Comparison of ENCODE assay signal across 12 cellular contexts in the genomic region with DNA sequence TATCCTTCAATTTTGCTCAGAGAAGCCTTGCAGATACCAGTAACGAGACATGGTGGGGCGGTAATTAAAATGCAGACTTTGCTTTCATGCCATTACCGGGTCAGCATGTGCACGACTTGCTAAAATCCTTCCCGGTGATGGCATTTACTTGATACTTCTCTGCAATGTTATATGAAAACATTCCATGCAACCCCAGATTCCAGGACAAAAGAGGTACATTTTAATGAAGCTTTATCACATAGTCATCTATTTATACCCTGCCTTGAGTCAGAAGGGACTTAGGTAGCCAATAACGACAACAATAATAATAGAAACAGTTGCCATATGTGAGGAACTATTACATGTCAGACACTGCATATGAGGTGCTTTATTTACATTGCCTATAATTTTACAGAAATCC. TPM values are rescaled to one million over a fixed set of nuclear protein-coding genes. Genes with fewer than 3 reads are reported as not detected.
"Had no signal": no experiment of that assay in that cellular context is flagged by ENCODE, and none has a peak within 500 bp of the region (broad histone marks: within the 10 kb centered on the region; RNA-seq: fewer than 3 reads in every experiment).

No MANE protein-coding gene starts in this region.

- H3K4me3 ChIP-seq: GM23248, HAP-1 had no signal

- ATAC-seq: HCT116, HepG2 had no signal

- H2AFZ ChIP-seq: GM23248 had no signal

- DNase-seq: GM23248, GOT3, H7, HFFc6, KBM-7 had no signal

- H3K36me3 ChIP-seq: HAP-1 had no signal

- H3K9ac ChIP-seq: GM23248 had no signal

- H3K4me1 ChIP-seq: HAP-1 had no signal

- H3K9me3 ChIP-seq: HAP-1 had no signal

- H3K27ac ChIP-seq: GM23248, HL-60 had no signal

RNA-seq across cellular contexts. Expression of a gene that starts 29.4 kb away (rescaled TPM):
- total RNA-seq: GM23248, H4, H7, HepG2, HFFc6, HT1080 had no signal
- polyA plus RNA-seq: GM23248, HepG2, IgD-negative memory B cell had no signal

RNA-seq across cellular contexts. Expression of a gene that starts 29.8 kb away (rescaled TPM):
- total RNA-seq: H4, HFFc6, HT1080 had no signal
- polyA plus RNA-seq: GM23248 had no signal
